22 cellular contexts compared by ENCODE assay signal in the genomic region with DNA sequence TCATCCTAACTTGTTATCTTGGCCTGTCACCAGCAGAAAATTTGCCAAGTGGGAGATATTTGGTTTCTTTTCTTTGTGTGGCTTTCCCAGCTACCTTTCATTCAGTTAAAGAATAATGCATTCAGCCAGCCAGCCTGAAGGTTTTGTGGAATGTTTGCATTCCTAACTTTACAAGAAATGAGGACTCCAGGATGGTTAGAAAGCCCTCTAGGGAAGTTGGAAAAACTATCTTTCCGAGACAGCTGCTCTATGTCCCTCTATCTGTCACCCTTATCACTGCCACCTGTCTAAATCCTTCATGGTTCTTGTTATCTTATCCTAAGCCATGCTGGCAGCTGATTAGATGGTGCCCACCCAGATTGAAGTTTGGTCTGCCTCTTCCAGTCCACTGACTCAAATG.
A peak's percentile ranks its signal among the peaks of the same experiment; 100 is the strongest.
DNase-seq lines count a peak whose midpoint lies in the region; ATAC-seq and TF ChIP-seq lines count a peak whose summit lies in the region.
"Had no signal": no experiment of that assay in that cellular context is flagged by ENCODE, and none has a peak within 500 bp of the region (broad histone marks: within the 10 kb centered on the region; RNA-seq: fewer than 3 reads in every experiment).

No MANE protein-coding gene starts in this region.

- no peaks in the 10 kb centered on the region for H3K79me1 ChIP-seq in neuronal stem cell (ENCODE audit: low read depth, low read length)

- H3K27ac Mint-ChIP-seq in Caco-2 (ENCODE audit: unreplicated experiment): no peak overlapping the region
- H3K27ac Mint-ChIP-seq in activated naive CD4-positive, alpha-beta T cell treated with anti-CD3 and anti-CD28 coated beads, Interleukin-2, amount 50 U/mL, for 72 hours: no peak overlapping the region
- H3K27ac Mint-ChIP-seq: CD4-positive, alpha-beta T cell had no signal

- no peak overlapping the region for H2AK5ac ChIP-seq in neuronal stem cell (ENCODE audit: low read depth, low read length)

- ATAC-seq in PC-3 (peak; percentile 27), GM18868 (IDR thresholded peaks at IDR 0.05; ENCODE audit: unreplicated experiment) (no peak)
- ATAC-seq in activated naive CD4-positive, alpha-beta T cell treated with anti-CD3 and anti-CD28 coated beads, Interleukin-2, amount 50 U/mL, for 72 hours: no peak
- ATAC-seq: GM12878, K562 had no signal

- no peaks in the 10 kb centered on the region for H4K20me1 ChIP-seq in PC-3 (ENCODE audit: low read length)

- no peaks in the 10 kb centered on the region; the same call in 1 of the 2 replicates for H3K4me1 ChIP-seq in HUES6 (ENCODE audit: control insufficient read depth, insufficient read depth, low read length)
- H3K4me1 ChIP-seq in PC-3 (ENCODE audit: insufficient read depth, low read length): no peaks in the 10 kb centered on the region
- peaks cover 0 to 2% of the 10 kb centered on the region in 2 donors for H3K4me1 ChIP-seq in neuronal stem cell (ENCODE audit: control insufficient read depth in 2 of 2, insufficient read depth in 1 of 2, low read depth in 1 of 2, low read length in 2 of 2)
- no peaks in the 10 kb centered on the region for H3K4me1 ChIP-seq in Caco-2

- H3K27ac ChIP-seq in HUES6 (ENCODE audit: low read depth, low read length) (no peak overlapping the region), PC-3 (ENCODE audit: low read length) (no peak overlapping the region), neuronal stem cell (replicated peaks; ENCODE audit: low read length) (no peak overlapping the region)
- H3K27ac ChIP-seq: C4-2B, GM23248, HL-60 had no signal

- no peaks in the 10 kb centered on the region for H3K4me1 Mint-ChIP-seq in Caco-2 (ENCODE audit: low read depth, unreplicated experiment)

- H3K4me2 ChIP-seq in PC-3 (ENCODE audit: low read length) (no peak overlapping the region), neuronal stem cell (ENCODE audit: insufficient read depth, low read length, poor library complexity, severe bottlenecking) (no peak overlapping the region)

- intact Hi-C loops in PC-3 (cut with micrococcal nuclease): no loop called here
- intact Hi-C loops in Caco-2 (cut with micrococcal nuclease; ENCODE audit: unreplicated experiment): no loop called here

- no CpG with 5 or more reads among the region's 1 CpG for WGBS in neuronal stem cell (ENCODE audit: extremely low coverage in 2 of 2, insufficient read length in 2 of 2, insufficient replicate concordance in 1 of 2), 2 donors

- BruUV-seq in PC-3 (replicated peaks; lab: Mats Ljungman, UMichigan): no TSS peak
- BruUV-seq in Caco-2 (replicated peaks; lab: Mats Ljungman, UMichigan): no TSS peak

- H3K9me3 ChIP-seq in HUES6 (ENCODE audit: control insufficient read depth, insufficient read depth, low read depth, low read length) (peaks cover 4% of the 10 kb centered on the region; the same call in 1 of the 2 replicates), PC-3 (ENCODE audit: low read length) (no peaks in the 10 kb centered on the region), neuronal stem cell (replicated peaks in 1 of 2; ENCODE audit: control insufficient read depth in 2 of 2, insufficient read depth in 1 of 2, low read depth in 1 of 2, low read length in 2 of 2) (no peaks in the 10 kb centered on the region), Caco-2 (no peaks in the 10 kb centered on the region)

- no peak overlapping the region for H3K18ac ChIP-seq in neuronal stem cell (ENCODE audit: low read length)

- H3K14ac ChIP-seq in neuronal stem cell (ENCODE audit: low read length): no peak overlapping the region

- no peaks in the 10 kb centered on the region for H3K27me3 Mint-ChIP-seq in Caco-2 (ENCODE audit: insufficient read depth, unreplicated experiment)
- H3K27me3 Mint-ChIP-seq: CD4-positive, alpha-beta T cell had no signal

- no peak overlapping the region for H2BK120ac ChIP-seq in neuronal stem cell (ENCODE audit: low read depth, low read length)

- H2BK5ac ChIP-seq in neuronal stem cell (ENCODE audit: low read length): no peak overlapping the region

- H3F3A ChIP-seq in PC-3 (ENCODE audit: low read length, unreplicated experiment): no peaks in the 10 kb centered on the region

- no peaks in the 10 kb centered on the region for H3K9me3 Mint-ChIP-seq in Caco-2 (ENCODE audit: unreplicated experiment)
- no peaks in the 10 kb centered on the region for H3K9me3 Mint-ChIP-seq in activated naive CD4-positive, alpha-beta T cell treated with anti-CD3 and anti-CD28 coated beads, Interleukin-2, amount 50 U/mL, for 72 hours
- H3K9me3 Mint-ChIP-seq: CD4-positive, alpha-beta T cell had no signal

- POLR2A ChIA-PET in PC-3 (lab: Charles Lee; ENCODE audit: unreplicated experiment): no interaction called here
- POLR2A ChIA-PET in Caco-2 (lab: Charles Lee): no interaction called here

- no peak overlapping the region for H4K91ac ChIP-seq in neuronal stem cell (ENCODE audit: low read depth, low read length, poor library complexity)

- no peak overlapping the region for H2BK15ac ChIP-seq in neuronal stem cell (ENCODE audit: low read length)

- no peak for DNase-seq in PC-3
- DNase-seq in left kidney (ENCODE audit: low read depth, low spot score): peak; percentile 0
- DNase-seq in neuronal stem cell (ENCODE audit: low spot score): peak; percentile 3
- DNase-seq in activated CD4-positive, alpha-beta T cell treated with anti-CD3 and anti-CD28 coated beads for 4 hours: no peak
- DNase-seq in Caco-2: no peak
- no peak for DNase-seq in activated naive CD4-positive, alpha-beta T cell treated with anti-CD3 and anti-CD28 coated beads, Interleukin-2, amount 50 U/mL, for 72 hours (ENCODE audit: low spot score in 2 of 2)
- DNase-seq: ACHN; AML-193; Calu3; CD4-positive, alpha-beta T cell; DMS53; DND-41; EL; GM23248; HCEC 1CT; IMR-90 had no signal

- H3K27me3 ChIP-seq in HUES6 (ENCODE audit: control insufficient read depth, insufficient read depth, low read length) (no peaks in the 10 kb centered on the region; the same call in 1 of the 2 replicates), PC-3 (ENCODE audit: low read length) (no peaks in the 10 kb centered on the region), neuronal stem cell (ENCODE audit: control insufficient read depth in 3 of 3, insufficient read depth in 3 of 3, low read depth in 1 of 3, low read length in 3 of 3) (no peaks in the 10 kb centered on the region), Caco-2 (replicated peaks; ENCODE audit: control insufficient read depth, insufficient read depth, low read length) (no peaks in the 10 kb centered on the region)

- TF ChIP-seq CTCF in PC-3 (conservative IDR thresholded peaks at IDR 0.05; ENCODE audit: low read depth, low read length) (no peak), Caco-2 (IDR thresholded peaks at IDR 0.05; ENCODE audit: insufficient read depth in 1 of 2, low read depth in 1 of 2, low read length in 1 of 2, severe bottlenecking in 1 of 2, unreplicated experiment in 1 of 2) (no peak)

- H3K79me2 ChIP-seq in PC-3 (ENCODE audit: low read length): no peaks in the 10 kb centered on the region

- H3K36me3 ChIP-seq in HUES6 (ENCODE audit: control insufficient read depth, insufficient read depth, low read length) (no peaks in the 10 kb centered on the region), PC-3 (ENCODE audit: low read depth, low read length) (no peaks in the 10 kb centered on the region), neuronal stem cell (replicated peaks in 1 of 2; ENCODE audit: control insufficient read depth in 2 of 2, insufficient read depth in 2 of 2, low read length in 2 of 2) (no peaks in the 10 kb centered on the region), Caco-2 (ENCODE audit: control insufficient read depth, insufficient read depth, low read length) (no peaks in the 10 kb centered on the region)

- H3K9ac ChIP-seq in HUES6 (ENCODE audit: low read length): peak overlapping the region; percentile 48
- H3K9ac ChIP-seq in PC-3 (ENCODE audit: low read length): no peak overlapping the region
- H3K9ac ChIP-seq in neuronal stem cell (ENCODE audit: low read depth, low read length, poor library complexity): no peak overlapping the region
- H3K9ac ChIP-seq: GM23248 had no signal

- no peak overlapping the region for H3K4me3 ChIP-seq in HUES6 (ENCODE audit: low read depth, low read length)
- H3K4me3 ChIP-seq in PC-3 (ENCODE audit: low read length): no peak overlapping the region
- H3K4me3 ChIP-seq in neuronal stem cell (ENCODE audit: low read length in 2 of 2): no peak overlapping the region
- no peak overlapping the region for H3K4me3 ChIP-seq in Caco-2 (ENCODE audit: low read depth, low read length)
- H3K4me3 ChIP-seq: GM12878, GM23248, K562 had no signal

- no peak overlapping the region for H3K4ac ChIP-seq in neuronal stem cell (ENCODE audit: low read length)

- no peak overlapping the region for H3K4me3 Mint-ChIP-seq in Caco-2 (ENCODE audit: unreplicated experiment)
- H3K4me3 Mint-ChIP-seq: CD4-positive, alpha-beta T cell had no signal

- CTCF ChIA-PET in PC-3 (lab: Charles Lee) (no interaction called here), Caco-2 (lab: Charles Lee) (no interaction called here)

- H3K36me3 Mint-ChIP-seq in Caco-2 (ENCODE audit: insufficient read depth, unreplicated experiment): no peaks in the 10 kb centered on the region
- no peaks in the 10 kb centered on the region for H3K36me3 Mint-ChIP-seq in activated naive CD4-positive, alpha-beta T cell treated with anti-CD3 and anti-CD28 coated beads, Interleukin-2, amount 50 U/mL, for 72 hours

- H2AFZ ChIP-seq in PC-3 (ENCODE audit: low read length) (no peak overlapping the region), neuronal stem cell (ENCODE audit: low read length) (no peak overlapping the region)
- H2AFZ ChIP-seq: GM23248 had no signal

- H3K9me2 ChIP-seq in PC-3 (replicated peaks; ENCODE audit: low read length): no peaks in the 10 kb centered on the region

- H3K23ac ChIP-seq in neuronal stem cell (ENCODE audit: low read depth, low read length, poor library complexity): no peak overlapping the region

- no peak overlapping the region for H2BK12ac ChIP-seq in neuronal stem cell (ENCODE audit: low read length)

- H4K8ac ChIP-seq in neuronal stem cell (ENCODE audit: low read depth, low read length): no peak overlapping the region

Comparison
In these comparisons a context has a peak if more than half of its experiments do, and no peak if none do; other contexts are left out.
1. DNase-seq: peak in left kidney (single experiment) and neuronal stem cell (single experiment); none in PC-3 (single experiment), activated CD4-positive, alpha-beta T cell treated with anti-CD3 and anti-CD28 coated beads for 4 hours (0 of 2), Caco-2 (0 of 2) and activated naive CD4-positive, alpha-beta T cell treated with anti-CD3 and anti-CD28 coated beads, Interleukin-2, amount 50 U/mL, for 72 hours (0 of 2).